ENCODE assay signal across 16 cellular contexts in genomic region chr5:39998518-39998917, GRCh38.
"Had no signal": no experiment of that assay in that cellular context is flagged by ENCODE, and none has a peak within 500 bp of the region (broad histone marks: within the 10 kb centered on the region; RNA-seq: fewer than 3 reads in every experiment).

No MANE protein-coding gene starts in this region.

- H3K4me1 ChIP-seq: adrenal gland, body of pancreas, tibial nerve had no signal

- H3K4me3 ChIP-seq: adrenal gland, body of pancreas, heart left ventricle, smooth muscle cell, tibial nerve had no signal

- H3K36me3 ChIP-seq: adrenal gland, heart left ventricle, tibial nerve had no signal

- DNase-seq: activated CD4-positive, alpha-beta T cell treated with anti-CD3 and anti-CD28 coated beads, Interleukin-2, amount 50 U/mL, for 1 hour; activated CD4-positive, CD25-positive, alpha-beta regulatory T cell; activated naive CD4-positive, alpha-beta T cell treated with anti-CD3 and anti-CD28 coated beads, Interleukin-2, amount 10 ng/mL, durations not matched to agents 7 days and 5 days; activated T-cell treated with anti-CD3 and anti-CD28 coated beads for 4 hours; adrenal gland; body of pancreas; central memory CD4-positive, alpha-beta T cell; erythroblast; foreskin melanocyte; heart left ventricle; islet precursor cell; left ventricle myocardium superior; mesendoderm; T-helper 17 cell had no signal

- H3K9me3 ChIP-seq: adrenal gland, body of pancreas had no signal

- H3K4me2 ChIP-seq: smooth muscle cell had no signal

- H3K27me3 ChIP-seq: adrenal gland, body of pancreas, heart left ventricle, tibial nerve had no signal

- H3K27ac ChIP-seq: adrenal gland, body of pancreas, tibial nerve had no signal
